12 cellular contexts compared by ENCODE assay signal in the genomic region with DNA sequence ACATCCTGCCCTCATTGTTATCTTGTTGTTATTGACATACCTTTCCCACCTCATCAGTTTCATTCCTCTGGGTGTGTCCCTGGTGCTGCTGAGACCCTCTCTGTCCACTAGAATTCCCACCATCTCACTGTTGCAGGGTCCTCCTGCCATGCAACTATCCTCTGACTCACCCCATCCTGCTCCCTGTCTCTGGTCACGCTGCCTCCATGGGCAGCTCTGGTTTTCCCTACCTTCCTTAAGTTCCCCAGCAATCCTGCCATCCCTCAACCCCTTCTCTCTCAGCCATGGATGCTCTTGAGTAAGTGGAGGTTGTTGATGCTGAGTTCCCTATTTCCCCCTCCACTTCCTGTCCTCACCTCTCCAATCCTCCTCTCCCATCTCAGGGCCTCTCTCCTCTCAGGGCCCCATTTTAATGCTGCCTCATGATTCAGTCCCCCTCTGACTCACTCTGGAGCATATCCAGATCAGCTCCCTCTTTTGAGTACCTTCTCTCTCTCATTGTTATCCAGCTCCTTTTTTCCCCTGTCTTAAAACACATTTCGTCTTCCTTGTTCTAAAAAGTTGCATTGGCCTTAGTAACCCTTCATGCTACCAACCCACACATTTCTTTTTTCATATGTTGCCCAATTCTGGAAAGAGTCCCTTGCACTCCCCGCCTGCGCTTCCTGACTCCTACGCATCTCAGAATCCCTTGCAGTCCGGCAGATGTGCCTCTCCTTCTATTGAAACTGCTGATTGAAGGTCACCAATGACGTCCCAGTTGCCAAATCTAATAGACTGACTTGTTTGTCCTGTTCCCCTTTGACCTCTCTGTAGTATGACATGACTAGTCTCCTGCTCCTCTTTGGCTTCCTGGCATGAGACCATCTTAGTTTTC.
DNase-seq lines count a peak whose midpoint lies in the region; ATAC-seq, FAIRE-seq and TF ChIP-seq lines count a peak whose summit lies in the region.
"Had no signal": no experiment of that assay in that cellular context is flagged by ENCODE, and none has a peak within 500 bp of the region (broad histone marks: within the 10 kb centered on the region; RNA-seq: fewer than 3 reads in every experiment).

No MANE protein-coding gene starts in this region.

- H3K9me3 ChIP-seq in SK-N-SH: no peaks in the 10 kb centered on the region
- H3K9me3 ChIP-seq in Peyer's patch: no peaks in the 10 kb centered on the region
- H3K9me3 ChIP-seq in right atrium auricular region: no peaks in the 10 kb centered on the region

- H3K9me3 Mint-ChIP-seq in activated naive CD8-positive, alpha-beta T cell treated with anti-CD3 and anti-CD28 coated beads, Interleukin-2, amount 50 U/mL, for 24 hours: no peaks in the 10 kb centered on the region
- H3K9me3 Mint-ChIP-seq in activated naive CD8-positive, alpha-beta T cell treated with anti-CD3 and anti-CD28 coated beads for 36 hours: no peaks in the 10 kb centered on the region
- H3K9me3 Mint-ChIP-seq: activated CD8-positive, alpha-beta T cell treated with anti-CD3 and anti-CD28 coated beads for 36 hours; natural killer cell had no signal

- H3K4me1 Mint-ChIP-seq in activated naive CD8-positive, alpha-beta T cell treated with anti-CD3 and anti-CD28 coated beads, Interleukin-2, amount 50 U/mL, for 24 hours: no peaks in the 10 kb centered on the region
- H3K4me1 Mint-ChIP-seq in activated naive CD8-positive, alpha-beta T cell treated with anti-CD3 and anti-CD28 coated beads for 36 hours: no peaks in the 10 kb centered on the region
- H3K4me1 Mint-ChIP-seq: natural killer cell had no signal

- H3K4me3 ChIP-seq in SK-N-SH (ENCODE audit: low read depth in 2 of 2, low read length in 1 of 2): no peak overlapping the region
- H3K4me3 ChIP-seq in foreskin fibroblast (ENCODE audit: low read depth in 1 of 2, low read length in 2 of 2): no peak overlapping the region
- no peak overlapping the region for H3K4me3 ChIP-seq in Peyer's patch
- no peak overlapping the region for H3K4me3 ChIP-seq in right atrium auricular region

- DNase-seq in activated naive CD8-positive, alpha-beta T cell treated with anti-CD3 and anti-CD28 coated beads, Interleukin-2, amount 50 U/mL, for 24 hours: no peak
- DNase-seq in activated naive CD8-positive, alpha-beta T cell treated with anti-CD3 and anti-CD28 coated beads for 36 hours: no peak
- DNase-seq in SK-N-SH: no peak
- peak; percentile 83 to 92 for DNase-seq in foreskin fibroblast
- DNase-seq in urothelium cell line (ENCODE audit: low spot score): peak; percentile 69
- DNase-seq in SW480 (ENCODE audit: low spot score): no peak
- DNase-seq in Peyer's patch: no peak
- no peak for DNase-seq in right atrium auricular region (ENCODE audit: low spot score)
- DNase-seq: activated CD8-positive, alpha-beta T cell treated with anti-CD3 and anti-CD28 coated beads for 36 hours; AML-193; central memory CD4-positive, alpha-beta T cell; natural killer cell had no signal

- H4K20me1 ChIP-seq in SK-N-SH (ENCODE audit: insufficient read depth): no peaks in the 10 kb centered on the region

- H2AFZ ChIP-seq in SK-N-SH (ENCODE audit: low read depth): peak overlapping the region; percentile 56; the same call in 1 of the 2 replicates

- no peak overlapping the region for H3K4me3 Mint-ChIP-seq in activated naive CD8-positive, alpha-beta T cell treated with anti-CD3 and anti-CD28 coated beads, Interleukin-2, amount 50 U/mL, for 24 hours
- no peak overlapping the region for H3K4me3 Mint-ChIP-seq in activated naive CD8-positive, alpha-beta T cell treated with anti-CD3 and anti-CD28 coated beads for 36 hours
- H3K4me3 Mint-ChIP-seq: activated CD8-positive, alpha-beta T cell treated with anti-CD3 and anti-CD28 coated beads for 36 hours; natural killer cell had no signal

- H3K36me3 ChIP-seq in SK-N-SH (replicated peaks in 1 of 2; ENCODE audit: control insufficient read depth in 1 of 2, insufficient read depth in 2 of 2, low read length in 1 of 2): peaks cover 0 to 3% of the 10 kb centered on the region in 2 experiments
- H3K36me3 ChIP-seq in Peyer's patch: no peaks in the 10 kb centered on the region
- no peaks in the 10 kb centered on the region for H3K36me3 ChIP-seq in right atrium auricular region

- peak overlapping the region; percentile 22; the same call in 1 of the 2 replicates for H3K9ac ChIP-seq in SK-N-SH

- no peak for TF ChIP-seq POLR2A in Peyer's patch (IDR thresholded peaks at IDR 0.05)

- H3K79me2 ChIP-seq in SK-N-SH (ENCODE audit: insufficient read depth): no peaks in the 10 kb centered on the region; the same call in 1 of the 2 replicates

- 61% methylated on average over 7 of the region's 7 CpGs for WGBS in SK-N-SH (ENCODE audit: low lambda C conversion rate)

- H3K4me1 ChIP-seq in SK-N-SH (ENCODE audit: control insufficient read depth in 1 of 2, insufficient read depth in 2 of 2, low read depth in 1 of 2, low read length in 1 of 2) (peaks cover 0 to 16% of the 10 kb centered on the region in 2 experiments; a peak in 3 of 4 replicates), Peyer's patch (no peaks in the 10 kb centered on the region), right atrium auricular region (peaks cover 0 to 6% of the 10 kb centered on the region in 2 donors)

- ATAC-seq in activated naive CD8-positive, alpha-beta T cell treated with anti-CD3 and anti-CD28 coated beads, Interleukin-2, amount 50 U/mL, for 24 hours: no peak
- ATAC-seq: activated CD8-positive, alpha-beta T cell treated with anti-CD3 and anti-CD28 coated beads for 36 hours; natural killer cell had no signal

- H3K27ac ChIP-seq in SK-N-SH (ENCODE audit: low read depth in 2 of 2, low read length in 1 of 2) (peak overlapping the region in 1 of 2 experiments; percentile 66; a peak in 2 of 4 replicates), Peyer's patch (no peak overlapping the region), right atrium auricular region (no peak overlapping the region)

- H3K9me2 ChIP-seq in SK-N-SH: no peaks in the 10 kb centered on the region

- TF ChIP-seq RAD21 in SK-N-SH (IDR thresholded peaks at IDR 0.05; ENCODE audit: low read length): no peak

- no peaks in the 10 kb centered on the region for H3F3A ChIP-seq in SK-N-SH (replicated peaks; ENCODE audit: insufficient read depth)

- H3K4me2 ChIP-seq in SK-N-SH: peak overlapping the region; percentile 49

- H3K36me3 Mint-ChIP-seq in activated naive CD8-positive, alpha-beta T cell treated with anti-CD3 and anti-CD28 coated beads, Interleukin-2, amount 50 U/mL, for 24 hours (ENCODE audit: low read depth): no peaks in the 10 kb centered on the region
- H3K36me3 Mint-ChIP-seq in activated naive CD8-positive, alpha-beta T cell treated with anti-CD3 and anti-CD28 coated beads for 36 hours: no peaks in the 10 kb centered on the region
- H3K36me3 Mint-ChIP-seq: natural killer cell had no signal

- TF ChIP-seq CTCF in SK-N-SH (IDR thresholded peaks at IDR 0.05): no peak
- TF ChIP-seq CTCF in foreskin fibroblast (IDR thresholded peaks at IDR 0.05; ENCODE audit: low read depth, low read length): no peak
- no peak for TF ChIP-seq CTCF in Peyer's patch (IDR thresholded peaks at IDR 0.05)
- no peak for TF ChIP-seq CTCF in right atrium auricular region (IDR thresholded peaks at IDR 0.05)

- CTCF ChIA-PET in SK-N-SH (lab: Yijun Ruan, JAX): no interaction called here

- TF ChIP-seq EP300 in SK-N-SH (IDR thresholded peaks at IDR 0.05; ENCODE audit: borderline replicate concordance in 1 of 2, low read depth in 1 of 2, low read length in 1 of 2): no peak

- no peak for FAIRE-seq in urothelium cell line (lab: Jason Lieb, UNC)

- H3K27me3 Mint-ChIP-seq in activated naive CD8-positive, alpha-beta T cell treated with anti-CD3 and anti-CD28 coated beads, Interleukin-2, amount 50 U/mL, for 24 hours: peaks cover 3% of the 10 kb centered on the region
- no peaks in the 10 kb centered on the region for H3K27me3 Mint-ChIP-seq in activated naive CD8-positive, alpha-beta T cell treated with anti-CD3 and anti-CD28 coated beads for 36 hours
- H3K27me3 Mint-ChIP-seq: activated CD8-positive, alpha-beta T cell treated with anti-CD3 and anti-CD28 coated beads for 36 hours had no signal

- POLR2A ChIA-PET in SK-N-SH (lab: Yijun Ruan, JAX): no interaction called here

- H3K27me3 ChIP-seq in SK-N-SH (ENCODE audit: insufficient read depth): no peaks in the 10 kb centered on the region
- H3K27me3 ChIP-seq in Peyer's patch: no peaks in the 10 kb centered on the region
- no peaks in the 10 kb centered on the region for H3K27me3 ChIP-seq in right atrium auricular region

- peak overlapping the region; percentile 0 for H3K27ac Mint-ChIP-seq in activated naive CD8-positive, alpha-beta T cell treated with anti-CD3 and anti-CD28 coated beads, Interleukin-2, amount 50 U/mL, for 24 hours
- H3K27ac Mint-ChIP-seq in activated naive CD8-positive, alpha-beta T cell treated with anti-CD3 and anti-CD28 coated beads for 36 hours: no peak overlapping the region
- H3K27ac Mint-ChIP-seq: activated CD8-positive, alpha-beta T cell treated with anti-CD3 and anti-CD28 coated beads for 36 hours; natural killer cell had no signal

TF ChIP-seq in SK-N-SH, 30 proteins besides CTCF, POLR2A, EP300 and RAD21 (continues in another document):
- TF ChIP-seq FOSL2 (IDR thresholded peaks at IDR 0.05; ENCODE audit: borderline replicate concordance, low read depth): peak; percentile 83; the same call in 1 of the 2 replicates
- TF ChIP-seq NFIC (IDR thresholded peaks at IDR 0.05; ENCODE audit: borderline replicate concordance): peak; percentile 75
- TF ChIP-seq, protein P1, sequence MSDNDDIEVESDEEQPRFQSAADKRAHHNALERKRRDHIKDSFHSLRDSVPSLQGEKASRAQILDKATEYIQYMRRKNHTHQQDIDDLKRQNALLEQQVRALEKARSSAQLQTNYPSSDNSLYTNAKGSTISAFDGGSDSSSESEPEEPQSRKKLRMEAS (IDR thresholded peaks at IDR 0.05; ENCODE audit: low read depth): peak; percentile 54; the same call in 1 of the 2 replicates

Comparison
In these comparisons a context has a peak if more than half of its experiments do, and no peak if none do; other contexts are left out.
1. DNase-seq: peak in foreskin fibroblast (2 of 2) and urothelium cell line (single experiment); none in activated naive CD8-positive, alpha-beta T cell treated with anti-CD3 and anti-CD28 coated beads, Interleukin-2, amount 50 U/mL, for 24 hours (single experiment), activated naive CD8-positive, alpha-beta T cell treated with anti-CD3 and anti-CD28 coated beads for 36 hours (single experiment), SK-N-SH (single experiment), SW480 (single experiment), Peyer's patch (0 of 3) and right atrium auricular region (single experiment).